ENCODE assay signal across 32 cellular contexts in the genomic region with DNA sequence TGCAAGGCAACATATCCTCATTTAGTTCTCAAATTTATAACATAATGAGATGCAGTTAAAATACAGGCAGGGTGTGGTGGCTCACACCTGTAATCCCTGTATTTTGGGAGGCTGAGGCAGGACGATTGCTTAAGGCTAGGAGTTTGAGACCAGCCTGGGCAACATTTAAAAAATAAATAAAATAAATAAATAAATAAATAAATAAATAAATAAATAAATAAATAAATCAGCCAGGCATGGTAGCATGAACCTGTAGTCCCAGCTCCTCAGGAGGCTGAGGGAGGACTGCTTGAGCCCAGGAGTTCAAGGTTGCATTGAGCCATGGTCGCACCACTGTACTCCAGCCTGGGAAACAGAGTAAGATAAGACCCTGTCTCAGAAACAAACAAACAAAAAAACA.
"Had no signal": no experiment of that assay in that cellular context is flagged by ENCODE, and none has a peak within 500 bp of the region (broad histone marks: within the 10 kb centered on the region; RNA-seq: fewer than 3 reads in every experiment).

No MANE protein-coding gene starts in this region.

- H3K27ac Mint-ChIP-seq: activated CD4-positive, alpha-beta T cell treated with anti-CD3 and anti-CD28 coated beads for 36 hours; activated CD4-positive, alpha-beta T cell treated with anti-CD3 and anti-CD28 coated beads, Interleukin-2, amount 10 ng/mL, durations not matched to agents 7 days and 5 days; activated CD8-positive, alpha-beta T cell treated with anti-CD3 and anti-CD28 coated beads, Interleukin-2, amount 10 ng/mL, durations not matched to agents 7 days and 5 days; activated naive CD4-positive, alpha-beta T cell treated with anti-CD3 and anti-CD28 coated beads, Interleukin-2, amount 50 U/mL, for 24 hours; activated naive CD8-positive, alpha-beta T cell treated with anti-CD3 and anti-CD28 coated beads, Interleukin-2, amount 10 ng/mL, durations not matched to agents 7 days and 5 days; activated T-helper 2 cell treated with anti-CD3 and anti-CD28 coated beads, Interferon-gamma antibody, Interleukin-2, Interleukin-4, amounts not matched to agents 10 μg/mL and 5 μg/mL and 100 μg/mL, durations not matched to agents 14 hours and 24 hours and 36 hours; WTC11 had no signal

- H3K9ac ChIP-seq: SK-N-SH had no signal

- H3K4me2 ChIP-seq: SK-N-SH had no signal

- H3K4me1 Mint-ChIP-seq: activated CD4-positive, alpha-beta T cell treated with anti-CD3 and anti-CD28 coated beads for 36 hours; activated CD4-positive, alpha-beta T cell treated with anti-CD3 and anti-CD28 coated beads, Interleukin-2, amount 10 ng/mL, durations not matched to agents 7 days and 5 days; activated naive CD4-positive, alpha-beta T cell treated with anti-CD3 and anti-CD28 coated beads, Interleukin-2, amount 50 U/mL, for 24 hours; activated naive CD8-positive, alpha-beta T cell treated with anti-CD3 and anti-CD28 coated beads, Interleukin-2, amount 10 ng/mL, durations not matched to agents 7 days and 5 days had no signal

- ATAC-seq: activated CD4-positive, alpha-beta T cell treated with anti-CD3 and anti-CD28 coated beads for 36 hours; activated CD4-positive, CD25-positive, alpha-beta regulatory T cell treated with anti-CD3 and anti-CD28 coated beads, Interleukin-2, amount 50 U/mL, for 24 hours; activated CD8-positive, alpha-beta T cell treated with anti-CD3 and anti-CD28 coated beads, Interleukin-2, amount 10 ng/mL, durations not matched to agents 7 days and 5 days; WTC11 had no signal

- H3K27me3 Mint-ChIP-seq: activated CD4-positive, alpha-beta T cell treated with anti-CD3 and anti-CD28 coated beads for 36 hours; activated CD4-positive, alpha-beta T cell treated with anti-CD3 and anti-CD28 coated beads, Interleukin-2, amount 10 ng/mL, durations not matched to agents 7 days and 5 days; activated naive CD4-positive, alpha-beta T cell treated with anti-CD3 and anti-CD28 coated beads, Interleukin-2, amount 50 U/mL, for 24 hours; activated naive CD8-positive, alpha-beta T cell treated with anti-CD3 and anti-CD28 coated beads, Interleukin-2, amount 10 ng/mL, durations not matched to agents 7 days and 5 days; central memory CD8-positive, alpha-beta T cell had no signal

- H3K9me3 ChIP-seq: ascending aorta, Peyer's patch, SJSA1, SK-N-SH had no signal

- H3K9me3 Mint-ChIP-seq: activated CD4-positive, alpha-beta T cell treated with anti-CD3 and anti-CD28 coated beads, Interleukin-2, amount 10 ng/mL, durations not matched to agents 7 days and 5 days; activated naive CD4-positive, alpha-beta T cell treated with anti-CD3 and anti-CD28 coated beads, Interleukin-2, amount 50 U/mL, for 24 hours; activated naive CD8-positive, alpha-beta T cell treated with anti-CD3 and anti-CD28 coated beads, Interleukin-2, amount 10 ng/mL, durations not matched to agents 7 days and 5 days; activated T-helper 2 cell treated with anti-CD3 and anti-CD28 coated beads, Interferon-gamma antibody, Interleukin-2, Interleukin-4, amounts not matched to agents 10 μg/mL and 5 μg/mL and 100 μg/mL, durations not matched to agents 14 hours and 24 hours and 36 hours; central memory CD8-positive, alpha-beta T cell; T-helper 1 cell treated with Interleukin-12 subunit alpha and Interleukin-12 subunit beta and Interleukin-4 antibody, amounts not matched to agents 30 μg/mL and 1 μg/mL, for 36 hours; T-helper 2 cell treated with Interferon-gamma antibody and Interleukin-4, amounts not matched to agents 5 μg/mL and 100 μg/mL, for 36 hours; WTC11 had no signal

- DNase-seq: activated CD4-positive, alpha-beta T cell treated with anti-CD3 and anti-CD28 coated beads for 36 hours; activated CD4-positive, alpha-beta T cell treated with anti-CD3 and anti-CD28 coated beads, Interleukin-2, amount 10 ng/mL, durations not matched to agents 7 days and 5 days; activated CD4-positive, alpha-beta T cell treated with anti-CD3 and anti-CD28 coated beads, Interleukin-2, amount 50 U/mL, for 48 hours; activated CD8-positive, alpha-beta T cell treated with anti-CD3 and anti-CD28 coated beads, Interleukin-2, amount 10 ng/mL, durations not matched to agents 7 days and 5 days; activated gamma-delta T cell; activated naive CD4-positive, alpha-beta T cell treated with Interleukin-2 at 50 U/mL for 16 hours; activated naive CD8-positive, alpha-beta T cell treated with anti-CD3 and anti-CD28 coated beads, Interleukin-2, amount 10 ng/mL, durations not matched to agents 7 days and 5 days; activated T-cell treated with anti-CD3 and anti-CD28 coated beads for 4 hours; activated T-cell treated with anti-CD3 and anti-CD28 coated beads, Interleukin-2, amount 50 U/mL, for 48 hours; amygdala; Karpas-422; NCI-H1105 treated with DMSO at 0.1 percent for 48 hours; NCI-H1436; NCI-H1694; NCI-H2029; NCI-H345; NCI-H524 treated with DMSO at 0.1 percent for 48 hours; PC-3; Peyer's patch; RPMI8226; SHP77 treated with DMSO at 0.1 percent for 48 hours; SK-N-SH had no signal

- H3K4me3 ChIP-seq: ascending aorta, cardiac muscle cell, Peyer's patch, SJSA1 had no signal

- H3K27me3 ChIP-seq: ascending aorta, cardiac muscle cell, Peyer's patch, SJSA1 had no signal

- H3K27ac ChIP-seq: ascending aorta, cardiac muscle cell, Peyer's patch, SJSA1 had no signal

- H3K4me3 Mint-ChIP-seq: activated CD4-positive, alpha-beta T cell treated with anti-CD3 and anti-CD28 coated beads for 36 hours; activated CD4-positive, alpha-beta T cell treated with anti-CD3 and anti-CD28 coated beads, Interleukin-2, amount 10 ng/mL, durations not matched to agents 7 days and 5 days; activated CD8-positive, alpha-beta T cell treated with anti-CD3 and anti-CD28 coated beads, Interleukin-2, amount 10 ng/mL, durations not matched to agents 7 days and 5 days; activated naive CD4-positive, alpha-beta T cell treated with anti-CD3 and anti-CD28 coated beads, Interleukin-2, amount 50 U/mL, for 24 hours; activated naive CD8-positive, alpha-beta T cell treated with anti-CD3 and anti-CD28 coated beads, Interleukin-2, amount 10 ng/mL, durations not matched to agents 7 days and 5 days; central memory CD8-positive, alpha-beta T cell; T-helper 1 cell treated with Interleukin-12 subunit alpha and Interleukin-12 subunit beta and Interleukin-4 antibody, amounts not matched to agents 30 μg/mL and 1 μg/mL, for 36 hours; T-helper 2 cell treated with Interferon-gamma antibody and Interleukin-4, amounts not matched to agents 5 μg/mL and 100 μg/mL, for 36 hours; WTC11 had no signal

- H3K4me1 ChIP-seq: ascending aorta, Peyer's patch had no signal
